29 cellular contexts compared by ENCODE assay signal in the genomic region with DNA sequence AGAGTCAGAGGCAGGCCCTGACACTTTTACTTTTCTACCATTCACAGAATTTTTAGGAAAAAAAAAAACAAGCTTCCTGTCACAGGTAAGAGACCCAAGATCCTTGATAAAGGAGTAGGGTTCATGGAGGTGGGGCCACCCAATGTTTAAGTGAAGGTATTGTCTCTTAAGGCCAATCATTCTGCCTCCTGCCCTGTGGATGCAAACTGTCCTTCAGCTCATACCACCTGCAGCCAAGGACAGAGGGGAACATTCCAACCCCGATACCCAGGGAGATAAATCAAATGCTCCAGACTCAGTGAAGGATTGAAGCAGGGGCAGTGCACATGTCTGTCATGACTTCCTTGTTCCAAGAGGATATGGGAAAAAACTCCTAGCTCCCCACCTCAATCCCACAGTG. TPM values are rescaled to one million over a fixed set of nuclear protein-coding genes. Genes with fewer than 3 reads are reported as not detected.
"Had no signal": no experiment of that assay in that cellular context is flagged by ENCODE, and none has a peak within 500 bp of the region (broad histone marks: within the 10 kb centered on the region; RNA-seq: fewer than 3 reads in every experiment).

No MANE protein-coding gene starts in this region.

- H3K27ac Mint-ChIP-seq: natural killer cell treated with Interleukin-12 subunit alpha and Interleukin-12 subunit beta and Interleukin-15 and Interleukin-18, amount 100 ng/mL, for 72 hours; nephron progenitor cell; progenitor cell of endocrine pancreas; stimulated activated effector memory CD8-positive, alpha-beta T cell treated with anti-CD3 and anti-CD28 coated beads, Interleukin-12 subunit alpha, Interleukin-12 subunit beta, amount 100 ng/mL, for 72 hours; stimulated activated naive B cell treated with anti-CD40 and anti-IgM and Interleukin-4, amounts not matched to agents 10 μg/mL and 1 μg/mL and 100 μg/mL, for 72 hours; stimulated activated naive CD8-positive, alpha-beta T cell treated with anti-CD3 and anti-CD28 coated beads, Interleukin-15, Interleukin-2, amounts not matched to agents 100 ng/mL and 50 ng/mL, for 24 hours had no signal

- H3K79me2 ChIP-seq: parathyroid adenoma had no signal

- H3K27ac ChIP-seq: neutrophil, ovary, parathyroid adenoma, psoas muscle, right lobe of liver, thoracic aorta, thyroid gland, upper lobe of left lung, vagina had no signal

- H3K4me1 Mint-ChIP-seq: neural crest cell; stimulated activated effector memory CD8-positive, alpha-beta T cell treated with anti-CD3 and anti-CD28 coated beads, Interleukin-12 subunit alpha, Interleukin-12 subunit beta, amount 100 ng/mL, for 72 hours; stimulated activated naive B cell treated with anti-CD40 and anti-IgM and Interleukin-4, amounts not matched to agents 10 μg/mL and 1 μg/mL and 100 μg/mL, for 72 hours had no signal

- H3K4me3 Mint-ChIP-seq: natural killer cell treated with Interleukin-12 subunit alpha and Interleukin-12 subunit beta and Interleukin-15 and Interleukin-18, amount 100 ng/mL, for 72 hours; nephron progenitor cell; neural crest cell; stimulated activated effector memory CD8-positive, alpha-beta T cell treated with anti-CD3 and anti-CD28 coated beads, Interleukin-12 subunit alpha, Interleukin-12 subunit beta, amount 100 ng/mL, for 72 hours; stimulated activated naive B cell treated with anti-CD40 and anti-IgM and Interleukin-4, amounts not matched to agents 10 μg/mL and 1 μg/mL and 100 μg/mL, for 72 hours; stimulated activated naive CD8-positive, alpha-beta T cell treated with anti-CD3 and anti-CD28 coated beads, Interleukin-15, Interleukin-2, amounts not matched to agents 100 ng/mL and 50 ng/mL, for 24 hours had no signal

- H3K36me3 ChIP-seq: neutrophil, ovary, right lobe of liver, sigmoid colon, stomach, thoracic aorta, thyroid gland, tibial nerve, upper lobe of left lung, vagina had no signal

- DNase-seq: nephron progenitor cell; nucleus accumbens; ovary; posterior cingulate gyrus; psoas muscle; right cardiac atrium; right lobe of liver; sigmoid colon; small intestine; stimulated activated CD4-positive, alpha-beta T cell treated with anti-CD3 and anti-CD28 coated beads, Interleukin-15, amount 100 ng/mL, for 24 hours; stimulated activated CD4-positive, alpha-beta T cell treated with anti-CD3 and anti-CD28 coated beads, Interleukin-2, amount 100 ng/mL, for 24 hours; stimulated activated CD4-positive, alpha-beta T cell treated with anti-CD3 and anti-CD28 coated beads, Interleukin-2, amount 100 ng/mL, for 48 hours; stimulated activated CD4-positive, alpha-beta T cell treated with anti-CD3 and anti-CD28 coated beads, Interleukin-4, amount 100 ng/mL, for 24 hours; stimulated activated naive B cell treated with anti-CD40 and anti-IgM and Interleukin-4, amounts not matched to agents 10 μg/mL and 1 μg/mL and 100 μg/mL, for 72 hours; stimulated activated naive CD4-positive, alpha-beta T cell treated with Interleukin-2 at 50 U/mL for 16 hours; stomach; thyroid gland; trophoblast cell; upper lobe of left lung had no signal

- H3K4me1 ChIP-seq: parathyroid adenoma, sigmoid colon had no signal

- H3K27me3 Mint-ChIP-seq: progenitor cell of endocrine pancreas had no signal

- H3K27me3 ChIP-seq: ovary, right lobe of liver, sigmoid colon, stomach, thyroid gland, tibial nerve, upper lobe of left lung, vagina had no signal

- H2AFZ ChIP-seq: parathyroid adenoma had no signal

- H3K9me3 ChIP-seq: neutrophil, ovary, psoas muscle, right lobe of liver, sigmoid colon, stomach, thoracic aorta, thyroid gland, tibial nerve, upper lobe of left lung, vagina had no signal

- H3K36me3 Mint-ChIP-seq: natural killer cell treated with Interleukin-12 subunit alpha and Interleukin-12 subunit beta and Interleukin-15 and Interleukin-18, amount 100 ng/mL, for 72 hours; stimulated activated effector memory CD8-positive, alpha-beta T cell treated with anti-CD3 and anti-CD28 coated beads, Interleukin-12 subunit alpha, Interleukin-12 subunit beta, amount 100 ng/mL, for 72 hours; stimulated activated naive B cell treated with anti-CD40 and anti-IgM and Interleukin-4, amounts not matched to agents 10 μg/mL and 1 μg/mL and 100 μg/mL, for 72 hours had no signal

- ATAC-seq: natural killer cell treated with Interleukin-12 subunit alpha and Interleukin-12 subunit beta and Interleukin-15 and Interleukin-18, amount 100 ng/mL, for 72 hours; psoas muscle; right cardiac atrium; right lobe of liver; stimulated activated effector memory CD8-positive, alpha-beta T cell treated with anti-CD3 and anti-CD28 coated beads, Interleukin-12 subunit alpha, Interleukin-12 subunit beta, amount 100 ng/mL, for 72 hours; stimulated activated naive B cell treated with anti-CD40 and anti-IgM and Interleukin-4, amounts not matched to agents 10 μg/mL and 1 μg/mL and 100 μg/mL, for 72 hours had no signal

- H3K4me3 ChIP-seq: ovary, psoas muscle, right lobe of liver, sigmoid colon, stomach, thoracic aorta, thyroid gland, tibial nerve, upper lobe of left lung, vagina had no signal

- H3K9me3 Mint-ChIP-seq: natural killer cell treated with Interleukin-12 subunit alpha and Interleukin-12 subunit beta and Interleukin-15 and Interleukin-18, amount 100 ng/mL, for 72 hours; nephron progenitor cell; neural crest cell; stimulated activated effector memory CD8-positive, alpha-beta T cell treated with anti-CD3 and anti-CD28 coated beads, Interleukin-12 subunit alpha, Interleukin-12 subunit beta, amount 100 ng/mL, for 72 hours; stimulated activated naive B cell treated with anti-CD40 and anti-IgM and Interleukin-4, amounts not matched to agents 10 μg/mL and 1 μg/mL and 100 μg/mL, for 72 hours; stimulated activated naive CD8-positive, alpha-beta T cell treated with anti-CD3 and anti-CD28 coated beads, Interleukin-15, Interleukin-2, amounts not matched to agents 100 ng/mL and 50 ng/mL, for 24 hours had no signal

RNA-seq across cellular contexts. Expression of gene TRABD2B, which starts 59.6 kb away (rescaled TPM):
- total RNA-seq: natural killer cell treated with Interleukin-12 subunit alpha and Interleukin-12 subunit beta and Interleukin-15 and Interleukin-18, amount 100 ng/mL, for 72 hours had no signal
